ENCODE assay signal across 8 cellular contexts in genomic region chr3:177427096-177427495, GRCh38.
DNase-seq lines count a peak whose midpoint lies in the region; ATAC-seq and TF ChIP-seq lines count a peak whose summit lies in the region.

No MANE protein-coding gene starts in this region.

- ATAC-seq in GM19372 (IDR thresholded peaks at IDR 0.05; ENCODE audit: low read depth, unreplicated experiment) = peak; percentile 98
- ATAC-seq in HG03139 (IDR thresholded peaks at IDR 0.05; ENCODE audit: unreplicated experiment) = peak; percentile 99

- H3K4me3 ChIP-seq in ascending aorta (no peak overlapping the region), left ventricle myocardium inferior (no peak overlapping the region)

- H3K27ac ChIP-seq in ascending aorta (no peak overlapping the region), left ventricle myocardium inferior (replicated peaks) (no peak overlapping the region)

- H3K9me3 ChIP-seq in ascending aorta = no peaks in the 10 kb centered on the region
- no peaks in the 10 kb centered on the region for H3K9me3 ChIP-seq in left ventricle myocardium inferior (replicated peaks)

- H3K27me3 ChIP-seq in ascending aorta (no peaks in the 10 kb centered on the region), left ventricle myocardium inferior (ENCODE audit: low read depth) (no peaks in the 10 kb centered on the region)

- intact Hi-C loops in ascending aorta (cut with DNase I) (no loop called here), left ventricle myocardium inferior (cut with micrococcal nuclease) (no loop called here)

- no peaks in the 10 kb centered on the region for H3K4me1 ChIP-seq in ascending aorta
- H3K4me1 ChIP-seq in left ventricle myocardium inferior = peaks cover 6% of the 10 kb centered on the region

- peak; percentile 74 for DNase-seq in activated CD4-positive, alpha-beta T cell treated with anti-CD3 and anti-CD28 coated beads for 48 hours
- peak; percentile 2 to 14 for DNase-seq in stimulated activated CD4-positive, alpha-beta T cell treated with anti-CD3 and anti-CD28 coated beads, Interleukin-15, amount 100 ng/mL, for 1 hour (ENCODE audit: low read depth in 1 of 2, low spot score in 1 of 2)
- DNase-seq in NCI-H2081 (lab: John Stamatoyannopoulos, UW) = no peak
- DNase-seq in NCI-H1694 (lab: John Stamatoyannopoulos, UW) = no peak
- no peak for DNase-seq in ascending aorta (ENCODE audit: low spot score in 2 of 2)
- DNase-seq in left ventricle myocardium inferior = no peak

- no peaks in the 10 kb centered on the region for H3K36me3 ChIP-seq in ascending aorta
- no peaks in the 10 kb centered on the region for H3K36me3 ChIP-seq in left ventricle myocardium inferior

- TF ChIP-seq CTCF in ascending aorta (IDR thresholded peaks at IDR 0.05) (no peak), left ventricle myocardium inferior (IDR thresholded peaks at IDR 0.05; ENCODE audit: borderline replicate concordance) (no peak)

Comparison
In these comparisons a context has a peak if more than half of its experiments do, and no peak if none do; other contexts are left out.
1. DNase-seq: peak in activated CD4-positive, alpha-beta T cell treated with anti-CD3 and anti-CD28 coated beads for 48 hours (single experiment) and stimulated activated CD4-positive, alpha-beta T cell treated with anti-CD3 and anti-CD28 coated beads, Interleukin-15, amount 100 ng/mL, for 1 hour (2 of 2); none in NCI-H2081 (0 of 2), NCI-H1694 (single experiment), ascending aorta (0 of 2) and left ventricle myocardium inferior (single experiment).